ENCODE assay signal across 8 cellular contexts in the genomic region with DNA sequence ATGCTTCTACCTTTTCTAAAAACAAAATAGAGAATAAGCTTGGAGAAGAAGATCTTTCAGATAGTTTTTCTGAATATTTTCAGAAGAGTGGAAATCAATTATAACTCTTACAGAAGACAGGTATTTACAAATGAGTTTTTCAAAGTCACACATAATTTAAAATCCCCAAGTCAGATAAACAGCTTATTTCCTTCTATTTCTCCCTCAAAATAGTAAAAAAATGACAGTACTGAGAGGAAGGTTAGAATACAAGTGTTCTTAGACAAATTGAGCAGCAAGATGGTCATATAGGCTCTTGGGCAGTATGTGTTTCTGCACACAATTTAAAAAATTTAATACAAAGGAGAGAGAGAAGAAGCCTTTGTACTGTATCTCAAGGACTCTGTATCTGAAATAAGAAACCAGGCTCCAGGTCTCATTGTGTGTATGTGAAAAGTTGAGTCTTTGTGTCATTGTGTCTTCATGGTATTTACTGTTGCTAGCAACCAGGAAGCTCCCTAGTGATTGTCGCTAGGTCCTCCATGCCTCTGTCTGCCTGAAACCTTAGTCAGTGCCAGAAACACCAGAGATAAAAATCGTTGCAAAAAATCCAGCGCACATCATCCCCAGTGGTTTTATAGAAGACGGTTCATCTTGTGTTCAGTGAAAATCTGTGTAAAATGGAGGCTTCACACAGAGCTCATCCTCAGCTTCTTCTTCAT. TPM values are rescaled to one million over a fixed set of nuclear protein-coding genes. Genes with fewer than 3 reads are reported as not detected.
DNase-seq lines count a peak whose midpoint lies in the region; ATAC-seq and TF ChIP-seq lines count a peak whose summit lies in the region.
"Had no signal": no experiment of that assay in that cellular context is flagged by ENCODE, and none has a peak within 500 bp of the region (broad histone marks: within the 10 kb centered on the region; RNA-seq: fewer than 3 reads in every experiment).

No MANE protein-coding gene starts in this region.

- H3K27ac ChIP-seq in mammary epithelial cell (ENCODE audit: insufficient read depth, low read depth, low read length) (peak overlapping the region; percentile 96), left lung (peak overlapping the region; percentile 79 to 86), transverse colon (peak overlapping the region; percentile 74 to 87 (median 80))
- H3K27ac ChIP-seq: SJCRH30 had no signal

- peak; percentile 66 to 86 for DNase-seq in HAP-1 (ENCODE audit: low spot score in 2 of 2)
- DNase-seq in NCI-H2196 treated with DMSO at 0.1 percent for 48 hours (lab: John Stamatoyannopoulos, UW; ENCODE audit: unreplicated experiment): peak; percentile 91
- DNase-seq in mammary epithelial cell: peak; percentile 80
- DNase-seq in left lung: no peak
- no peak for DNase-seq in transverse colon
- DNase-seq in HuH-7 (ENCODE audit: low spot score): no peak
- no peak for DNase-seq in activated T-cell treated with anti-CD3 and anti-CD28 coated beads, Interleukin-2, amount 50 U/mL, for 48 hours

- no peak for TF ChIP-seq EP300 in transverse colon (IDR thresholded peaks at IDR 0.05; ENCODE audit: low read depth)

- H3K9ac ChIP-seq in mammary epithelial cell (ENCODE audit: insufficient read depth, low read length): peak overlapping the region; percentile 69

- in situ Hi-C loops in HAP-1 (cut with MboI; ENCODE audit: low sequenced_read_pairs) (no loop called here), mammary epithelial cell (cut with MboI; ENCODE audit: low sequenced_read_pairs in 2 of 2) (no loop called here), transverse colon (cut with MboI; ENCODE audit: low pct_ligation_motif_present in 1 of 4, low pct_unique_long_range_greater_than_20kb in 1 of 4, low sequenced_read_pairs in 3 of 4) (no loop called here)

- peaks cover 24% of the 10 kb centered on the region for H3K4me1 ChIP-seq in HAP-1
- H3K4me1 ChIP-seq in mammary epithelial cell (ENCODE audit: insufficient read depth, low read length): peaks cover 21% of the 10 kb centered on the region
- H3K4me1 ChIP-seq in left lung: peaks cover 5 to 37% of the 10 kb centered on the region in 2 donors
- peaks cover 13 to 21% (median 16%) of the 10 kb centered on the region in 4 donors for H3K4me1 ChIP-seq in transverse colon

- no peaks in the 10 kb centered on the region for H3K79me2 ChIP-seq in mammary epithelial cell (ENCODE audit: insufficient read depth, low read length)

- CTCF ChIA-PET in mammary epithelial cell (lab: Charles Lee; ENCODE audit: low non-redundant PET): no interaction called here

- TF ChIP-seq CTCF in mammary epithelial cell (conservative IDR thresholded peaks at IDR 0.05 in 1 of 2, IDR thresholded peaks at IDR 0.05 in 1 of 2; ENCODE audit: extremely low read depth in 1 of 2, insufficient read depth in 1 of 2, low read depth in 1 of 2, low read length in 2 of 2): no peak
- TF ChIP-seq CTCF in left lung (IDR thresholded peaks at IDR 0.05): no peak
- TF ChIP-seq CTCF in transverse colon (IDR thresholded peaks at IDR 0.05): no peak

- no peaks in the 10 kb centered on the region for H3K9me3 ChIP-seq in HAP-1
- H3K9me3 ChIP-seq in mammary epithelial cell (replicated peaks; ENCODE audit: insufficient read depth, low read length): no peaks in the 10 kb centered on the region
- no peaks in the 10 kb centered on the region for H3K9me3 ChIP-seq in left lung
- H3K9me3 ChIP-seq in transverse colon: no peaks in the 10 kb centered on the region
- H3K9me3 ChIP-seq: SJCRH30 had no signal

- 2% methylated on average over 4 of the region's 4 CpGs for WGBS in mammary epithelial cell (ENCODE audit: low coverage, missing lambda C conversion rate)
- 30 to 32% methylated on average over 4 of the region's 4 CpGs for WGBS in transverse colon (ENCODE audit: low coverage in 1 of 2), 2 donors

- dilution Hi-C loops in mammary epithelial cell (cut with HindIII; ENCODE audit: low sequenced_read_pairs): loop anchor here (5.0 kb wide), 2 partner anchors 36 to 44 kb away; no protein-coding TSS in a partner anchor

- peak; percentile 70 for ATAC-seq in left lung

- intact Hi-C loops in mammary epithelial cell (cut with micrococcal nuclease): loop anchor here (2.0 kb wide), 1 partner anchor 33 kb away; no protein-coding TSS in a partner anchor
- intact Hi-C loops in left lung (cut with DNase I): no loop called here
- intact Hi-C loops in transverse colon (cut with DNase I; ENCODE audit: low total_unique reads): no loop called here

- peak overlapping the region; percentile 58 for H3K4me2 ChIP-seq in mammary epithelial cell (ENCODE audit: insufficient read depth, low read depth, low read length)

- no peaks in the 10 kb centered on the region for H3K36me3 ChIP-seq in HAP-1 (replicated peaks)
- H3K36me3 ChIP-seq in mammary epithelial cell (ENCODE audit: insufficient read depth, low read length): no peaks in the 10 kb centered on the region
- H3K36me3 ChIP-seq in left lung: no peaks in the 10 kb centered on the region
- no peaks in the 10 kb centered on the region for H3K36me3 ChIP-seq in transverse colon
- H3K36me3 ChIP-seq: SJCRH30 had no signal

- no peak for TF ChIP-seq POLR2A in transverse colon (IDR thresholded peaks at IDR 0.05)

- no peaks in the 10 kb centered on the region for H3K27me3 ChIP-seq in HAP-1 (ENCODE audit: low read depth)
- no peaks in the 10 kb centered on the region for H3K27me3 ChIP-seq in mammary epithelial cell (ENCODE audit: insufficient read depth, low read length)
- H3K27me3 ChIP-seq in left lung: no peaks in the 10 kb centered on the region
- no peaks in the 10 kb centered on the region for H3K27me3 ChIP-seq in transverse colon

- TSS peak; percentile 94 for BruUV-seq in mammary epithelial cell (replicated peaks; lab: Mats Ljungman, UMichigan)

- H2AFZ ChIP-seq in mammary epithelial cell (ENCODE audit: low read depth, low read length): peak overlapping the region; percentile 72

- H3K4me3 ChIP-seq in HAP-1 (no peak overlapping the region), mammary epithelial cell (replicated peaks in 1 of 3; ENCODE audit: insufficient read depth in 1 of 3, low read depth in 2 of 3, low read length in 3 of 3) (peak overlapping the region in 1 of 3 experiments; percentile 11), left lung (no peak overlapping the region), transverse colon (no peak overlapping the region)
- H3K4me3 ChIP-seq: SJCRH30 had no signal

- no peaks in the 10 kb centered on the region for H4K20me1 ChIP-seq in mammary epithelial cell (ENCODE audit: insufficient read depth, low read length)

RNA-seq across cellular contexts. Expression of gene TUBA1A, which starts 12.9 kb away (rescaled TPM):
- total RNA-seq in mammary epithelial cell: 100 to 1,000 TPM; 194 to 540 TPM
- 680 TPM for polyA plus RNA-seq in mammary epithelial cell
- 1,013 TPM for polyA minus RNA-seq in mammary epithelial cell
- total RNA-seq in left lung: 100 to 1,000 TPM; 205 to 235 TPM
- total RNA-seq in transverse colon: 100 to 1,000 TPM in 2 of 4 donors, 10 to 100 TPM in 2; 77.1 to 201 (median 92.6) TPM

Comparison
In these comparisons a context has a peak if more than half of its experiments do, and no peak if none do; other contexts are left out.
1. DNase-seq: peak in HAP-1 (2 of 2), NCI-H2196 treated with DMSO at 0.1 percent for 48 hours (single experiment) and mammary epithelial cell (single experiment); none in left lung (0 of 2), transverse colon (single experiment), HuH-7 (single experiment) and activated T-cell treated with anti-CD3 and anti-CD28 coated beads, Interleukin-2, amount 50 U/mL, for 48 hours (0 of 2).
2. Peak in every context shown above with its lines, with median percentiles within 50 percentile points of each other: H3K27ac ChIP-seq.